28 cellular contexts compared by ENCODE assay signal in the genomic region with DNA sequence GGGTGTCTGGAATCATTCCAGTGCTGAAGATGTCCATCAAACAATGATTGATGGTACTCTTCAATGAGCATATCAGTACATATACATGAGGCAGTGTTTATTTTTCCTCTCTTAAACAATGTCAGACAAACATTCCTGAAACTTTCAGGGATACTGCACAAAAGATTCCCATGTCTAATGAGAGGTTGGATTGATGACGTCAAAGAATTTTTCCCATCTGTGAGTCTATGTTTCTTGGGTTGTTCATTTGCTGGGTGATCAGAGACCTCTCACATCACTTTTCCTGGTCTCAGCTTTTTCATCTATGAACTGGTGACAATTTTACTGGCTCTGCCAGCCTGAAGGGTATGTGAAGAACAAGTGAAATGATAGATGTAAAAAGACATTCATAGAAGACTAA.
"Had no signal": no experiment of that assay in that cellular context is flagged by ENCODE, and none has a peak within 500 bp of the region (broad histone marks: within the 10 kb centered on the region; RNA-seq: fewer than 3 reads in every experiment).

No MANE protein-coding gene starts in this region.

- ATAC-seq: effector memory CD8-positive, alpha-beta T cell; esophagus mucosa; foreskin keratinocyte; gastrocnemius medialis; gastroesophageal sphincter; heart left ventricle; heart right ventricle had no signal

- H3K36me3 ChIP-seq: colonic mucosa, esophagus muscularis mucosa, esophagus squamous epithelium, gastrocnemius medialis, gastroesophageal sphincter, heart left ventricle, heart right ventricle had no signal

- FAIRE-seq: colon, endometrium, endothelial cell of umbilical vein, frontal cortex had no signal

- H3K27ac ChIP-seq: colonic mucosa, coronary artery, dorsolateral prefrontal cortex, epithelial cell of prostate, esophagus muscularis mucosa, esophagus squamous epithelium, foreskin keratinocyte, gastrocnemius medialis, gastroesophageal sphincter, heart left ventricle, heart right ventricle had no signal

- H3K4me3 ChIP-seq: colonic mucosa, coronary artery, dorsolateral prefrontal cortex, esophagus muscularis mucosa, esophagus squamous epithelium, gastrocnemius medialis, gastroesophageal sphincter, heart left ventricle, heart right ventricle had no signal

- H3K4me1 ChIP-seq: colonic mucosa, esophagus muscularis mucosa, esophagus squamous epithelium, foreskin keratinocyte, gastrocnemius medialis, gastroesophageal sphincter, heart left ventricle, heart right ventricle had no signal

- H3K9me3 ChIP-seq: colonic mucosa, gastrocnemius medialis had no signal

- DNase-seq: colonic mucosa; cortex of kidney; dermis blood vessel endothelial cell; dorsolateral prefrontal cortex; effector CD4-positive, alpha-beta T cell; effector CD8-positive, alpha-beta T cell; effector memory CD4-positive, alpha-beta T cell; effector memory CD8-positive, alpha-beta T cell; endodermal cell; erythroblast; esophagus squamous epithelium; foreskin fibroblast; foreskin keratinocyte; foreskin melanocyte; gastrocnemius medialis; glutamatergic neuron; head of caudate nucleus; heart left ventricle; heart right ventricle had no signal

- H3K27me3 ChIP-seq: colonic mucosa, esophagus muscularis mucosa, esophagus squamous epithelium, gastroesophageal sphincter had no signal
